Comparison of ENCODE assay signal across 24 cellular contexts in the genomic region with DNA sequence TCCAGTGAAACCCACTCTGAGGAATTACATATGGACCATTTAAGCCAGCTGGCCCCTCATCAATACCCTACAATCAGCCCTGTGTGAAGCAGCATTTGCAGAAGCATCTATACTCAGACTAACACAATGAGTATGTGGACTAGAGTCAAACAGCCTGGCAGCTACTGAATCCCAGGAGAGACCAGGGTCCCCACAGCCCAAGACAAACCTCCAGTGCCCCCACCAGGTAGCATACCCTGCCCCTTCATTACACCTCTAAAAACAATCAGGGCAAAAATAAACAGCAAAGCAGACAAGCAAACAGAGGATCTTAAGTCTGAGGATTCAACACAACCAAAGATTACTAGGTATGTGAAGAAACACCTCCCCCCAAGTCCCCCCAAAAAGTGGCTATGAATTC.
A peak's percentile ranks its signal among the peaks of the same experiment; 100 is the strongest.
DNase-seq lines count a peak whose midpoint lies in the region; ATAC-seq, FAIRE-seq and TF ChIP-seq lines count a peak whose summit lies in the region.
"Had no signal": no experiment of that assay in that cellular context is flagged by ENCODE, and none has a peak within 500 bp of the region (broad histone marks: within the 10 kb centered on the region; RNA-seq: fewer than 3 reads in every experiment).

No MANE protein-coding gene starts in this region.

- no peak for TF ChIP-seq EP300 in transverse colon (IDR thresholded peaks at IDR 0.05; ENCODE audit: low read depth)

- no peaks in the 10 kb centered on the region for H3K27me3 ChIP-seq in endodermal cell (ENCODE audit: control insufficient read depth, insufficient read depth, low read length, poor library complexity, severe bottlenecking)
- H3K27me3 ChIP-seq in parathyroid adenoma (ENCODE audit: control insufficient read depth, insufficient read depth, low read length), result no peaks in the 10 kb centered on the region
- H3K27me3 ChIP-seq in pancreas, result no peaks in the 10 kb centered on the region
- H3K27me3 ChIP-seq in transverse colon, result no peaks in the 10 kb centered on the region
- H3K27me3 ChIP-seq: Peyer's patch, SJSA1 had no signal

- H3K79me2 ChIP-seq in parathyroid adenoma, result no peaks in the 10 kb centered on the region

- FAIRE-seq in GM12891 (lab: Jason Lieb, UNC), result peak; percentile 35
- no peak for FAIRE-seq in pancreas (lab: Jason Lieb, UNC)
- FAIRE-seq: A204.1 had no signal

- in situ Hi-C loops in transverse colon (cut with MboI; ENCODE audit: low pct_ligation_motif_present in 1 of 4, low pct_unique_long_range_greater_than_20kb in 1 of 4, low sequenced_read_pairs in 3 of 4), result no loop called here

- intact Hi-C loops in pancreas (cut with DNase I) (no loop called here), transverse colon (cut with DNase I; ENCODE audit: low total_unique reads) (no loop called here)

- H3K27ac ChIP-seq in endodermal cell (ENCODE audit: low read depth, low read length) (no peak overlapping the region), parathyroid adenoma (no peak overlapping the region), pancreas (no peak overlapping the region), transverse colon (no peak overlapping the region)
- H3K27ac ChIP-seq: HL-60, Peyer's patch, SJSA1 had no signal

- H3K9me3 ChIP-seq in endodermal cell (ENCODE audit: control insufficient read depth, low read length) (peaks cover 9% of the 10 kb centered on the region), parathyroid adenoma (ENCODE audit: control insufficient read depth, low read length) (no peaks in the 10 kb centered on the region), pancreas (no peaks in the 10 kb centered on the region), transverse colon (no peaks in the 10 kb centered on the region)
- H3K9me3 ChIP-seq: Peyer's patch, SJSA1 had no signal

- H3K27me3 Mint-ChIP-seq in endodermal cell (ENCODE audit: insufficient read depth), result no peaks in the 10 kb centered on the region
- H3K27me3 Mint-ChIP-seq in naive thymus-derived CD8-positive, alpha-beta T cell, result peaks cover 0 to 2% (median 0%) of the 10 kb centered on the region in 5 donors

- no peaks in the 10 kb centered on the region for H3K36me3 Mint-ChIP-seq in endodermal cell (ENCODE audit: low read depth)
- H3K36me3 Mint-ChIP-seq in naive thymus-derived CD8-positive, alpha-beta T cell, result no peaks in the 10 kb centered on the region
- H3K36me3 Mint-ChIP-seq: CD14-positive monocyte had no signal

- TF ChIP-seq CTCF in endodermal cell (conservative IDR thresholded peaks at IDR 0.05) (peak; percentile 73), parathyroid adenoma (IDR thresholded peaks at IDR 0.05) (no peak), pancreas (IDR thresholded peaks at IDR 0.05) (no peak), transverse colon (IDR thresholded peaks at IDR 0.05) (no peak)

- H2AFZ ChIP-seq in parathyroid adenoma, result peak overlapping the region; percentile 7

- POLR2A ChIA-PET in naive thymus-derived CD8-positive, alpha-beta T cell (lab: Charles Lee), result no interaction called here

- H3K4me2 ChIP-seq in parathyroid adenoma (ENCODE audit: low read length), result no peak overlapping the region

- DNase-seq in GM12891 (ENCODE audit: insufficient read length, low spot score) (no peak), NCI-H69 (lab: John Stamatoyannopoulos, UW) (peak; percentile 10), endodermal cell (peak; percentile 75), pancreas (no peak), transverse colon (no peak), cerebellar cortex (ENCODE audit: low spot score) (no peak)
- no peak for DNase-seq in naive thymus-derived CD8-positive, alpha-beta T cell
- DNase-seq: GF-D8; HCEC 1CT; KBM-7; MM.1S; NCI-H1092; NCI-H1436; NCI-H187 treated with DMSO at 0.1 percent for 48 hours; NCI-H226; NCI-H510A treated with DMSO at 0.1 percent for 48 hours; NCI-H774; NK-92 treated with Interleukin-12 subunit alpha and Interleukin-12 subunit beta, amount 100 ng/mL, for 24 hours; Peyer's patch had no signal

- H3K4me3 Mint-ChIP-seq in endodermal cell, result no peak overlapping the region
- H3K4me3 Mint-ChIP-seq in naive thymus-derived CD8-positive, alpha-beta T cell, result no peak overlapping the region
- H3K4me3 Mint-ChIP-seq: CD14-positive monocyte had no signal

- H3K36me3 ChIP-seq in endodermal cell (ENCODE audit: control insufficient read depth, insufficient read depth, low read length), result no peaks in the 10 kb centered on the region
- H3K36me3 ChIP-seq in parathyroid adenoma (ENCODE audit: control insufficient read depth, insufficient read depth, low read length), result no peaks in the 10 kb centered on the region
- no peaks in the 10 kb centered on the region for H3K36me3 ChIP-seq in pancreas
- H3K36me3 ChIP-seq in transverse colon, result no peaks in the 10 kb centered on the region
- H3K36me3 ChIP-seq: Peyer's patch, SJSA1 had no signal

- H3K27ac Mint-ChIP-seq in endodermal cell, result peak overlapping the region; percentile 19
- H3K27ac Mint-ChIP-seq in naive thymus-derived CD8-positive, alpha-beta T cell, result peak overlapping the region in 1 of 10 donors; percentile 69
- H3K27ac Mint-ChIP-seq: CD14-positive monocyte had no signal

- no peak for ATAC-seq in pancreas
- no peak for ATAC-seq in naive thymus-derived CD8-positive, alpha-beta T cell

- H3K4me3 ChIP-seq in endodermal cell (ENCODE audit: low read length), result no peak overlapping the region
- no peak overlapping the region for H3K4me3 ChIP-seq in parathyroid adenoma (ENCODE audit: low read depth, low read length)
- H3K4me3 ChIP-seq in pancreas, result no peak overlapping the region
- H3K4me3 ChIP-seq in transverse colon, result no peak overlapping the region
- H3K4me3 ChIP-seq: Peyer's patch, SJSA1 had no signal

- H3K9ac ChIP-seq in endodermal cell (ENCODE audit: extremely low read depth, low read length, poor library complexity, severe bottlenecking), result no peak overlapping the region
- no peak overlapping the region for H3K9ac ChIP-seq in parathyroid adenoma

- H3K4me1 ChIP-seq in endodermal cell (ENCODE audit: control insufficient read depth, insufficient read depth, low read length) (peaks cover 3% of the 10 kb centered on the region), parathyroid adenoma (peaks cover 17% of the 10 kb centered on the region), pancreas (peaks cover 0 to 7% (median 3%) of the 10 kb centered on the region in 3 donors), transverse colon (no peaks in the 10 kb centered on the region)
- H3K4me1 ChIP-seq: Peyer's patch, SJSA1 had no signal

- peaks cover 35% of the 10 kb centered on the region for H3K4me1 Mint-ChIP-seq in endodermal cell
- peaks cover 0 to 7% (median 3%) of the 10 kb centered on the region in 4 donors for H3K4me1 Mint-ChIP-seq in naive thymus-derived CD8-positive, alpha-beta T cell
- H3K4me1 Mint-ChIP-seq: CD14-positive monocyte had no signal

- H3K9me3 Mint-ChIP-seq in endodermal cell, result no peaks in the 10 kb centered on the region
- H3K9me3 Mint-ChIP-seq in naive thymus-derived CD8-positive, alpha-beta T cell, result no peaks in the 10 kb centered on the region

- no peak for TF ChIP-seq POLR2A in GM12891 (IDR thresholded peaks at IDR 0.05; ENCODE audit: low read depth, low read length)
- TF ChIP-seq POLR2A in transverse colon (IDR thresholded peaks at IDR 0.05), result no peak

TF ChIP-seq in GM12891, 5 proteins besides CTCF, POLR2A, EP300 and RAD21:
- TF ChIP-seq POU2F2 (IDR thresholded peaks at IDR 0.05; ENCODE audit: low read depth, low read length) (no peak), PAX5 (IDR thresholded peaks at IDR 0.05; ENCODE audit: insufficient read depth, low read length, severe bottlenecking) (no peak)

Comparison
In these comparisons a context has a peak if more than half of its experiments do, and no peak if none do; other contexts are left out.
1. DNase-seq: peak in NCI-H69 (single experiment) and endodermal cell (single experiment); none in GM12891 (single experiment), pancreas (0 of 6), naive thymus-derived CD8-positive, alpha-beta T cell (0 of 10), transverse colon (single experiment) and cerebellar cortex (single experiment).